ENCODE assay signal across 23 cellular contexts in the genomic region with DNA sequence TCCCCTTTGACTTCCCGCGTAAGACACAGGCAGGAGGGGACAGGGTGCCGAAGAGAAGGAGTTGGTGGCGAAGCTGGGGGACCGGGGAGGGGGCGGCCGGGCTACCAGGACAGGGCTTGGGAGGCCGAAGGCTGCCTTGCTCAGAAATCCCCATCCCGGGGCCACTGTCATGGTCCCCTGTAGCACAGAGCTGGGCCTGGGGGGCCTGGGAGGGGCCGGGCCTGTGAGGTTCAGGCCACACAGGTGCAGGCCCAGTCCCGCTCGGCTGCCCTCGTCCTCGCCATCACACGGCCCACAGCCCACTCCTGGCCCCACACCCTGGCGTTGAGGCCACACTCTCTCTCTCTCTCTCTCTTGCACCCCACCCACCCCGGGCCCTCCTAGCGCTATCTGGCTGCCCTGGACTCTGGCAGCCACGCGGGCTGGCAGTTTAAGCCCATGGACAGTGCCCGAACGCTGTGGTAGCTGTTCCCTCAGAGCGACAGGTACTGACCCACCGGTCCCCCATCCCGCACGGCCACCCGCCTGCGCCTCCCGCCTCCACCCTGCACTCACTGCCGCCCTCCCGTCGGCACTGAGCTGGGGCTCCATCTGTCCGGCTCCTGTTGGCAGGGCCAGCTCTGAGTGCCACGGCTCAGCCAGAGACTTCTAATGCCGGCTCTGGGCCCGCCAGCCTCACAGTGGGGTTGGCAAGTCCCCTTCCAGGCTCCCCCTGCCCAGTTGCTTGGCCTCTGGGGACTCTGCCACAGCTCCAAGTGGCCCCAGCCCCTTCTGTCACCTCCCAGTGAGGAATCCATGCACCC. TPM values are rescaled to one million over a fixed set of nuclear protein-coding genes. Genes with fewer than 3 reads are reported as not detected.
DNase-seq lines count a peak whose midpoint lies in the region; ATAC-seq, FAIRE-seq and TF ChIP-seq lines count a peak whose summit lies in the region.
"Had no signal": no experiment of that assay in that cellular context is flagged by ENCODE, and none has a peak within 500 bp of the region (broad histone marks: within the 10 kb centered on the region; RNA-seq: fewer than 3 reads in every experiment).

No MANE protein-coding gene starts in this region.

- peak overlapping the region; percentile 27 for H3K27ac Mint-ChIP-seq in Calu3 (ENCODE audit: unreplicated experiment)
- H3K27ac Mint-ChIP-seq: CD4-positive, alpha-beta T cell had no signal

- ATAC-seq in GM19328 (IDR thresholded peaks at IDR 0.05; ENCODE audit: unreplicated experiment): no peak
- ATAC-seq: PC-3 had no signal

- H3K9me3 Mint-ChIP-seq in Calu3 (ENCODE audit: low read depth, unreplicated experiment): no peaks in the 10 kb centered on the region
- H3K9me3 Mint-ChIP-seq: CD4-positive, alpha-beta T cell had no signal

- POLR2A ChIA-PET in RWPE1 (lab: Yijun Ruan, JAX; ENCODE audit: low non-redundant PET): interaction anchor here (0.5 kb wide), 1 partner anchor 1843 kb away, joined by 3 read pairs; no protein-coding TSS in a partner anchor

- H3K27ac ChIP-seq in BLaER1 (0 out of 2 replicates have a peak overlapping the region, but pooled peaks have one; percentile 22), RWPE1 (peak overlapping the region; percentile 33), kidney (ENCODE audit: low read depth in 2 of 2, low read length in 2 of 2) (no peak overlapping the region)

- peak overlapping the region; percentile 54 for H3K4me2 ChIP-seq in BLaER1

- H3K4me1 ChIP-seq in BLaER1 (peaks cover 71% of the 10 kb centered on the region), kidney (ENCODE audit: control insufficient read depth in 1 of 2, insufficient read depth in 1 of 2, low read depth in 1 of 2, low read length in 2 of 2) (peaks cover 0 to 11% of the 10 kb centered on the region in 2 donors)
- H3K4me1 ChIP-seq: Caco-2, HAP-1 had no signal

- BruUV-seq in Calu3 (replicated peaks; lab: Mats Ljungman, UMichigan): no TSS peak

- peaks cover 50% of the 10 kb centered on the region for H3K36me3 Mint-ChIP-seq in Calu3 (ENCODE audit: insufficient read depth, unreplicated experiment)

- CTCF ChIA-PET in Calu3 (lab: Charles Lee): interaction anchor here (0.6 to 1.1 kb wide), 3 partner anchors 11 to 208 kb away, joined by 4 to 7 read pairs (median 7); no protein-coding TSS in a partner anchor
- CTCF ChIA-PET in RWPE1 (lab: Yijun Ruan, JAX): interaction anchor here (1.0 kb wide), 1 partner anchor 11 kb away, joined by 3 read pairs; no protein-coding TSS in a partner anchor

- no peak overlapping the region for H3K4me3 Mint-ChIP-seq in Calu3 (ENCODE audit: low read depth, unreplicated experiment)
- H3K4me3 Mint-ChIP-seq: CD4-positive, alpha-beta T cell had no signal

- no peaks in the 10 kb centered on the region for H3K4me1 Mint-ChIP-seq in Calu3 (ENCODE audit: low read depth, unreplicated experiment)

- H3K9ac ChIP-seq in BLaER1 (peak overlapping the region; percentile 60; the same call in 1 of the 2 replicates), kidney (ENCODE audit: low read length in 2 of 2) (no peak overlapping the region)

- H3K36me3 ChIP-seq in BLaER1: peaks cover 90% of the 10 kb centered on the region
- peaks cover 8 to 14% of the 10 kb centered on the region in 2 donors for H3K36me3 ChIP-seq in kidney (ENCODE audit: control insufficient read depth in 1 of 2, insufficient read depth in 2 of 2, low read length in 2 of 2)
- H3K36me3 ChIP-seq: HAP-1 had no signal

- no peak overlapping the region for H3K4me3 ChIP-seq in BLaER1
- no peak overlapping the region for H3K4me3 ChIP-seq in kidney (ENCODE audit: low read length in 2 of 2)
- H3K4me3 ChIP-seq: HAP-1 had no signal

- intact Hi-C loops in Calu3 (cut with micrococcal nuclease; ENCODE audit: unreplicated experiment): no loop called here
- intact Hi-C loops in kidney (cut with DNase I): no loop called here

- H3K9me3 ChIP-seq in BLaER1 (no peaks in the 10 kb centered on the region), kidney (ENCODE audit: control insufficient read depth in 1 of 2, low read length in 2 of 2) (no peaks in the 10 kb centered on the region)
- H3K9me3 ChIP-seq: BE2C, Caco-2, HAP-1 had no signal

- H3K27me3 ChIP-seq in BLaER1: no peaks in the 10 kb centered on the region
- H3K27me3 ChIP-seq: BE2C had no signal

- peaks cover 98% of the 10 kb centered on the region for H4K20me1 ChIP-seq in BLaER1

- FAIRE-seq in kidney (lab: Jason Lieb, UNC): no peak

- no peak for DNase-seq in Calu3
- DNase-seq in RWPE1 (ENCODE audit: low spot score): no peak
- peak; percentile 78 for DNase-seq in kidney
- DNase-seq in GF-D8 (lab: John Stamatoyannopoulos, UW): no peak
- DNase-seq in HK-2 (ENCODE audit: unreplicated experiment): no peak
- DNase-seq: Caco-2; CD4-positive, alpha-beta T cell; GDM1; Kasumi-1; NCI-H1048; NCI-H1417 treated with DMSO at 0.1 percent for 48 hours; NCI-H187; NCI-H2107; NCI-H446 treated with DMSO at 0.1 percent for 48 hours; NCI-H526 treated with DMSO at 0.1 percent for 48 hours; PC-3; SHP77 treated with DMSO at 0.1 percent for 48 hours had no signal

- no peaks in the 10 kb centered on the region for H3K27me3 Mint-ChIP-seq in Calu3 (ENCODE audit: unreplicated experiment)
- H3K27me3 Mint-ChIP-seq: CD4-positive, alpha-beta T cell had no signal

- TF ChIP-seq CTCF in Calu3 (IDR thresholded peaks at IDR 0.05; ENCODE audit: unreplicated experiment) (no peak), RWPE1 (conservative IDR thresholded peaks at IDR 0.05; ENCODE audit: low read depth) (no peak), kidney (IDR thresholded peaks at IDR 0.05; ENCODE audit: borderline replicate concordance, extremely low read depth, insufficient read depth) (no peak)

RNA-seq across cellular contexts. Expression of a gene that starts 28.0 kb away (rescaled TPM):
- total RNA-seq in Calu3 (2022) (167 and 187 TPM in 2 replicates), kidney (55.0 TPM)
- 22.5 TPM for polyA plus RNA-seq in kidney (ENCODE audit: insufficient read depth, low read depth, low replicate concordance)

RNA-seq across cellular contexts. Expression of a gene that starts 28.2 kb away (rescaled TPM):
- total RNA-seq in Calu3 (2022): 0.12 and 0.44 TPM in 2 replicates
- total RNA-seq in kidney: 0.16 TPM
- polyA plus RNA-seq in kidney (ENCODE audit: insufficient read depth, low read depth, low replicate concordance): not detected
- total RNA-seq: A673, MCF 10A, PC-3 had no signal

Comparison
In these comparisons a context has a peak if more than half of its experiments do, and no peak if none do; other contexts are left out.
1. H3K27ac ChIP-seq: peak in BLaER1 (single experiment) and RWPE1 (single experiment); none in kidney (0 of 2).